Comparison of ENCODE assay signal across 1 cellular context in genomic region chr4:83110222-83110945, GRCh38.
TF ChIP-seq lines count a peak whose summit lies in the region.

No MANE protein-coding gene starts in this region.

TF ChIP-seq in IMR-90, 13 proteins besides CTCF, POLR2A, EP300 and RAD21 (continued from another document):
- TF ChIP-seq, protein P1, sequence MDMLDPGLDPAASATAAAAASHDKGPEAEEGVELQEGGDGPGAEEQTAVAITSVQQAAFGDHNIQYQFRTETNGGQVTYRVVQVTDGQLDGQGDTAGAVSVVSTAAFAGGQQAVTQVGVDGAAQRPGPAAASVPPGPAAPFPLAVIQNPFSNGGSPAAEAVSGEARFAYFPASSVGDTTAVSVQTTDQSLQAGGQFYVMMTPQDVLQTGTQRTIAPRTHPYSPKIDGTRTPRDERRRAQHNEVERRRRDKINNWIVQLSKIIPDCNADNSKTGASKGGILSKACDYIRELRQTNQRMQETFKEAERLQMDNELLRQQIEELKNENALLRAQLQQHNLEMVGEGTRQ (IDR thresholded peaks at IDR 0.05; ENCODE audit: low read depth, low read length), result no peak
- no peak for TF ChIP-seq MAFK (IDR thresholded peaks at IDR 0.05; ENCODE audit: low read depth, low read length)
